ENCODE assay signal across 8 cellular contexts in the genomic region with DNA sequence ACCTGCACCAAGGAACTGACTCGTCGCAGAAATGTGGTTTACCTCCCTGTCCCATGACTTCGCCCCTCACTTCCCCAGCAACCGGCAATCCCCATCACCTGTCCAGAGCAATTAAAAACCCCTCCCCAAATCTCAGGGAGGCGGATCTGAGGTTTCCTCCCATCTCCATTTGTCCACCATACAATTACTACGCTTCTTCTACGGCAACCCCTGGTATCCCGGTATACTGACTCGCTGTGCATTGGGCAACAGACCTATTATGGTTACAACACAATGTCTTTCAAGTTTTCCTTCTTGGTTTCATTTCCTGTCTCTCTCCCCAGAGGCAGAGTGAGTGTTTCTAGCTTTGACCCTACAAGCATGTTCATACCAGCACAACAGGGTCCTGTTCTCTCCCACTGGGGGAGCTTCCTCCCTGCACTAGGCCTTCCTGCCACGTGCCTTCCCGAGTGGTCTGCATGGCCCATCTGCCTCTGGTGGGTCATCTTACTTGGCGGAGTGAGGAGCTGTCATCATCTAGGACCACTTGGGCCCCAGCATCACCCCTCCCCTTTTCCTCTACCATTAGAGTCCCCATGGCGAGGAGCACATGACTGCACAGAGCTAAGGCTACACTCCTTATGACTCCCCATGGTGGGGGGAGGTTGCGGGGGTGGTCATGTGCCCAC. TPM values are rescaled to one million over a fixed set of nuclear protein-coding genes. Genes with fewer than 3 reads are reported as not detected.
DNase-seq lines count a peak whose midpoint lies in the region; FAIRE-seq and TF ChIP-seq lines count a peak whose summit lies in the region.

No MANE protein-coding gene starts in this region.

- FAIRE-seq in RCC 7860 (lab: Jason Lieb, UNC): no peak

- peaks cover 30% of the 10 kb centered on the region for H3K79me2 ChIP-seq in GM23248 (ENCODE audit: insufficient read depth)

- TF ChIP-seq CTCF in fibroblast of the aortic adventitia (IDR thresholded peaks at IDR 0.05; ENCODE audit: insufficient read depth, low read length): no peak

- in situ Hi-C loops in GM23248 (cut with MboI): no loop called here

- peaks cover 25% of the 10 kb centered on the region for H3K4me1 ChIP-seq in CD8-positive, alpha-beta memory T cell (ENCODE audit: insufficient read depth, low read length)
- H3K4me1 ChIP-seq in GM23248 (ENCODE audit: insufficient read depth): peaks cover 18% of the 10 kb centered on the region

- H3K4me3 Mint-ChIP-seq in CD8-positive, alpha-beta memory T cell: peak overlapping the region in 1 of 7 donors; percentile 55

- H3K36me3 ChIP-seq in CD8-positive, alpha-beta memory T cell (ENCODE audit: insufficient read depth, low read length): peaks cover 35% of the 10 kb centered on the region
- H3K36me3 ChIP-seq in GM23248 (ENCODE audit: low read depth): peaks cover 54% of the 10 kb centered on the region

- POLR2A ChIA-PET in CD8-positive, alpha-beta memory T cell (lab: Charles Lee): no interaction called here

- H3K27me3 Mint-ChIP-seq in CD8-positive, alpha-beta memory T cell: no peaks in the 10 kb centered on the region

- H3K4me3 ChIP-seq in CD8-positive, alpha-beta memory T cell (ENCODE audit: low read length): no peak overlapping the region
- no peak overlapping the region for H3K4me3 ChIP-seq in GM23248
- no peak overlapping the region for H3K4me3 ChIP-seq in fibroblast of the aortic adventitia (ENCODE audit: low read depth, low read length)

- H3K9ac ChIP-seq in GM23248: peak overlapping the region; percentile 58

- H3K4me2 ChIP-seq in GM23248 (ENCODE audit: unreplicated experiment): peak overlapping the region; percentile 18

- no peak overlapping the region for H2AFZ ChIP-seq in GM23248

- no peaks in the 10 kb centered on the region for H3K9me2 ChIP-seq in GM23248 (ENCODE audit: insufficient read depth)

- no peaks in the 10 kb centered on the region for H3K27me3 ChIP-seq in CD8-positive, alpha-beta memory T cell (ENCODE audit: insufficient read depth, low read length, poor library complexity, severe bottlenecking)
- H3K27me3 ChIP-seq in GM23248 (replicated peaks; ENCODE audit: insufficient read depth): no peaks in the 10 kb centered on the region

- no peak overlapping the region for H3K27ac ChIP-seq in CD8-positive, alpha-beta memory T cell (ENCODE audit: low read depth, low read length)
- H3K27ac ChIP-seq in GM23248 (peak overlapping the region; percentile 81), temporal lobe (ENCODE audit: low read depth, low read length) (peak overlapping the region; percentile 36)

- peaks cover 19 to 50% (median 42%) of the 10 kb centered on the region in 3 donors for H3K4me1 Mint-ChIP-seq in CD8-positive, alpha-beta memory T cell

- WGBS in GM23248 (ENCODE audit: low coverage in 1 of 2, low lambda C conversion rate in 2 of 2, missing lambda C conversion rate in 2 of 2), 2 experiments: 76 to 80% methylated on average over 14 of the region's 14 CpGs

- H3K9me3 ChIP-seq in CD8-positive, alpha-beta memory T cell (ENCODE audit: low read length): no peaks in the 10 kb centered on the region
- H3K9me3 ChIP-seq in GM23248 (ENCODE audit: low read depth): no peaks in the 10 kb centered on the region

- peaks cover 0 to 70% (median 9%) of the 10 kb centered on the region in 3 donors for H3K36me3 Mint-ChIP-seq in CD8-positive, alpha-beta memory T cell

- H3F3A ChIP-seq in GM23248 (ENCODE audit: insufficient read depth): peaks cover 32% of the 10 kb centered on the region

- CTCF ChIA-PET in CD8-positive, alpha-beta memory T cell (lab: Charles Lee): interaction anchor here (2.5 to 4.0 kb wide), 3 partner anchors 8 to 490 kb away, joined by 9 to 36 read pairs (median 18); no protein-coding TSS in a partner anchor

- H3K27ac Mint-ChIP-seq in CD8-positive, alpha-beta memory T cell: peak overlapping the region; percentile 6 to 77 (median 51)

- peaks cover 11% of the 10 kb centered on the region for H4K20me1 ChIP-seq in GM23248 (ENCODE audit: insufficient read depth)

- no peak for DNase-seq in CD8-positive, alpha-beta memory T cell
- peak; percentile 88 for DNase-seq in GM23248
- peak; percentile 33 for DNase-seq in RCC 7860 (ENCODE audit: low spot score)
- DNase-seq in fibroblast of the aortic adventitia (ENCODE audit: low read depth): peak; percentile 74
- DNase-seq in erythroblast (lab: John Stamatoyannopoulos, UW): no peak
- no peak for DNase-seq in 8988T
- no peak for DNase-seq in OCI-M1 (lab: John Stamatoyannopoulos, UW)

- TF ChIP-seq POLR2A in erythroblast (IDR thresholded peaks at IDR 0.05; ENCODE audit: low read length): no peak

- H3K9me3 Mint-ChIP-seq in CD8-positive, alpha-beta memory T cell: no peaks in the 10 kb centered on the region

RNA-seq across cellular contexts. Expression of a gene that starts 30.3 kb away (rescaled TPM):
- 100 to 1,000 TPM; 273 to 280 TPM for total RNA-seq in CD8-positive, alpha-beta memory T cell
- polyA plus RNA-seq in CD8-positive, alpha-beta memory T cell: 163 TPM
- total RNA-seq in GM23248 (2014; rRNA removed; shearing (Covaris generic)): 57.4 and 68.8 TPM in 2 replicates
- 121 and 122 TPM in 2 replicates for polyA plus RNA-seq in GM23248 (2016; fragmentation: Nextera tagmentation; extraction: Ambion mirVana)
- total RNA-seq in fibroblast of the aortic adventitia (ENCODE audit: low replicate concordance): 99.6 and 111 TPM in 2 replicates
- 185 TPM for total RNA-seq in temporal lobe

RNA-seq across cellular contexts. Expression of a gene that starts 34.8 kb away (rescaled TPM):
- total RNA-seq in CD8-positive, alpha-beta memory T cell: 10 to 100 TPM; 81.2 to 83.3 TPM
- 43.4 TPM for polyA plus RNA-seq in CD8-positive, alpha-beta memory T cell
- total RNA-seq in GM23248 (2014; rRNA removed; shearing (Covaris generic)): 111 and 125 TPM in 2 replicates
- 115 and 120 TPM in 2 replicates for polyA plus RNA-seq in GM23248 (2016; fragmentation: Nextera tagmentation; extraction: Ambion mirVana)
- total RNA-seq in fibroblast of the aortic adventitia (ENCODE audit: low replicate concordance): 51.6 and 95.8 TPM in 2 replicates
- total RNA-seq in temporal lobe: 34.9 TPM

Comparison
In these comparisons a context has a peak if more than half of its experiments do, and no peak if none do; other contexts are left out.
1. DNase-seq: peak in GM23248 (single experiment), RCC 7860 (single experiment) and fibroblast of the aortic adventitia (single experiment); none in CD8-positive, alpha-beta memory T cell (0 of 5), erythroblast (0 of 2), 8988T (single experiment) and OCI-M1 (single experiment).